Comparison of ENCODE assay signal across 8 cellular contexts in the genomic region with DNA sequence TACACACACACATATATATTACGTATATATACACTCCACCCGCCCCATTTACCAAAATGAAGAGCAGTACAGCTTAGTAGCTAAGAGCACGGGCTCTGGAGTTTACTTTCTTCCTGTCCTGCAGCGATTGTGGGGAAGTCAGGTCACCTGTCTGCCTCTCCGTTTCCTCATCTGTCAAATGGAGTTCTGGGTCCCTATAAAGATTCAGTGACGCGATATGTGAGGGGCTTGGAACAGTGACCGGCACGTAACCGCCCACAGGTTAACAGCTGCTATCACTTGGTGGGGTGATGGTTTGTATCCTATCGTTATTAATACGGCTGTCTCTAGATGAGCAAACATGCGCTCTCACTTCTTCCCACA. TPM values are rescaled to one million over a fixed set of nuclear protein-coding genes. Genes with fewer than 3 reads are reported as not detected.
DNase-seq lines count a peak whose midpoint lies in the region; ATAC-seq and TF ChIP-seq lines count a peak whose summit lies in the region.

No MANE protein-coding gene starts in this region.

- H3K9me3 Mint-ChIP-seq in IgD-negative memory B cell: no peaks in the 10 kb centered on the region

- peaks cover 25 to 37% (median 28%) of the 10 kb centered on the region in 3 donors for H3K4me1 Mint-ChIP-seq in IgD-negative memory B cell

- H3K4me3 ChIP-seq in fibroblast of mammary gland (ENCODE audit: control insufficient read depth, low read depth, low read length): peak overlapping the region; percentile 95

- no peak for TF ChIP-seq CTCF in fibroblast of mammary gland (conservative IDR thresholded peaks at IDR 0.05; ENCODE audit: control insufficient read depth, insufficient read depth, low read depth, low read length)
- TF ChIP-seq CTCF in omental fat pad (IDR thresholded peaks at IDR 0.05): no peak

- peaks cover 6% of the 10 kb centered on the region for H3K36me3 Mint-ChIP-seq in IgD-negative memory B cell

- peak; percentile 72 for ATAC-seq in GM21717 (IDR thresholded peaks at IDR 0.05; ENCODE audit: unreplicated experiment)
- ATAC-seq in omental fat pad (ENCODE audit: low FRiP score): peak; percentile 59

- H3K27ac Mint-ChIP-seq in IgD-negative memory B cell: peak overlapping the region; percentile 81 to 99 (median 98)

- DNase-seq in DMS79 treated with DMSO at 0.1 percent for 48 hours (lab: John Stamatoyannopoulos, UW) (peak; percentile 27), DMS79 (lab: John Stamatoyannopoulos, UW) (no peak), fibroblast of mammary gland (ENCODE audit: low read depth) (peak; percentile 30), omental fat pad (ENCODE audit: low spot score) (no peak), epidermal melanocyte (ENCODE audit: insufficient read length, low spot score) (no peak)
- peak; percentile 48 for DNase-seq in activated CD4-positive, alpha-beta T cell treated with anti-CD3 and anti-CD28 coated beads for 48 hours

- H3K4me3 Mint-ChIP-seq in IgD-negative memory B cell: peak overlapping the region; percentile 98 to 99 (median 99)

- H3K27me3 Mint-ChIP-seq in IgD-negative memory B cell: no peaks in the 10 kb centered on the region

RNA-seq across cellular contexts. Expression of a gene that starts 0.5 kb away (rescaled TPM):
- polyA plus RNA-seq in IgD-negative memory B cell: 20.4 TPM
- 10 to 100 TPM; 13.2 to 21.1 (median 17.8) TPM for total RNA-seq in omental fat pad

RNA-seq across cellular contexts. Expression of a gene that starts 0.5 kb away (rescaled TPM):
- polyA plus RNA-seq in IgD-negative memory B cell: 4.0 TPM
- total RNA-seq in omental fat pad: 10 to 100 TPM; 33.1 to 99.6 (median 43.1) TPM

Comparison
In these comparisons a context has a peak if more than half of its experiments do, and no peak if none do; other contexts are left out.
1. DNase-seq: peak in DMS79 treated with DMSO at 0.1 percent for 48 hours (single experiment), activated CD4-positive, alpha-beta T cell treated with anti-CD3 and anti-CD28 coated beads for 48 hours (single experiment) and fibroblast of mammary gland (single experiment); none in DMS79 (single experiment), omental fat pad (single experiment) and epidermal melanocyte (single experiment).